ENCODE assay signal across 9 cellular contexts in genomic region chr7:151428393-151429231, GRCh38. TPM values are rescaled to one million over a fixed set of nuclear protein-coding genes. Genes with fewer than 3 reads are reported as not detected.
DNase-seq lines count a peak whose midpoint lies in the region; ATAC-seq and TF ChIP-seq lines count a peak whose summit lies in the region.
"Had no signal": no experiment of that assay in that cellular context is flagged by ENCODE, and none has a peak within 500 bp of the region (broad histone marks: within the 10 kb centered on the region; RNA-seq: fewer than 3 reads in every experiment).

No MANE protein-coding gene starts in this region.

- no peak for TF ChIP-seq POLR2A in spleen (IDR thresholded peaks at IDR 0.05)

- intact Hi-C loops in activated CD4-positive, alpha-beta T cell treated with anti-CD3 and anti-CD28 coated beads for 36 hours (cut with DNase I, micrococcal nuclease) = no loop called here
- intact Hi-C loops in spleen (cut with DNase I; ENCODE audit: low total_unique reads) = no loop called here

- no peak for ATAC-seq in activated CD4-positive, alpha-beta T cell treated with anti-CD3 and anti-CD28 coated beads for 36 hours

- H3K36me3 Mint-ChIP-seq in activated CD4-positive, alpha-beta T cell treated with anti-CD3 and anti-CD28 coated beads for 36 hours (ENCODE audit: low read depth) = no peaks in the 10 kb centered on the region
- H3K36me3 Mint-ChIP-seq in endothelial cell (ENCODE audit: low read depth, unreplicated experiment) = no peaks in the 10 kb centered on the region

- no peaks in the 10 kb centered on the region for H3K36me3 ChIP-seq in spleen

- H3K27ac Mint-ChIP-seq in activated CD4-positive, alpha-beta T cell treated with anti-CD3 and anti-CD28 coated beads for 36 hours = peak overlapping the region; percentile 28
- H3K27ac Mint-ChIP-seq in endothelial cell (ENCODE audit: unreplicated experiment) = no peak overlapping the region

- no peaks in the 10 kb centered on the region for H3K27me3 Mint-ChIP-seq in activated CD4-positive, alpha-beta T cell treated with anti-CD3 and anti-CD28 coated beads for 36 hours
- peaks cover 7% of the 10 kb centered on the region for H3K27me3 Mint-ChIP-seq in endothelial cell (ENCODE audit: unreplicated experiment)

- H3K4me3 ChIP-seq in spleen = no peak overlapping the region

- POLR2A ChIA-PET in activated CD4-positive, alpha-beta T cell treated with anti-CD3 and anti-CD28 coated beads for 36 hours (lab: Charles Lee) = interaction anchor here (0.6 kb wide), 1 partner anchor 57 kb away, joined by 4 read pairs; no protein-coding TSS in a partner anchor

- peaks cover 0 to 10% (median 0%) of the 10 kb centered on the region in 7 donors for H3K27me3 ChIP-seq in spleen (replicated peaks in 1 of 7)

- peaks cover 50% of the 10 kb centered on the region for H3K4me1 Mint-ChIP-seq in activated CD4-positive, alpha-beta T cell treated with anti-CD3 and anti-CD28 coated beads for 36 hours
- H3K4me1 Mint-ChIP-seq in endothelial cell (ENCODE audit: unreplicated experiment) = peaks cover 8% of the 10 kb centered on the region

- H3K9me3 ChIP-seq in spleen = no peaks in the 10 kb centered on the region

- CTCF ChIA-PET in activated CD4-positive, alpha-beta T cell treated with anti-CD3 and anti-CD28 coated beads for 36 hours (lab: Charles Lee) = no interaction called here

- no peak overlapping the region for H3K4me3 Mint-ChIP-seq in activated CD4-positive, alpha-beta T cell treated with anti-CD3 and anti-CD28 coated beads for 36 hours
- H3K4me3 Mint-ChIP-seq in endothelial cell (ENCODE audit: unreplicated experiment) = no peak overlapping the region

- H3K27ac ChIP-seq in spleen = peak overlapping the region in 6 of 8 donors; percentile 35 to 79 (median 66)

- TF ChIP-seq CTCF in spleen (IDR thresholded peaks at IDR 0.05 in 8 of 11, conservative IDR thresholded peaks at IDR 0.05 in 3 of 11) (no peak), endothelial cell (IDR thresholded peaks at IDR 0.05; ENCODE audit: unreplicated experiment) (no peak), GM13976 (IDR thresholded peaks at IDR 0.05; ENCODE audit: borderline replicate concordance, control extremely low read depth, extremely low read depth, insufficient read depth, missing control alignments) (no peak)

- no peaks in the 10 kb centered on the region for H3K9me3 Mint-ChIP-seq in activated CD4-positive, alpha-beta T cell treated with anti-CD3 and anti-CD28 coated beads for 36 hours (ENCODE audit: low read depth)
- no peaks in the 10 kb centered on the region for H3K9me3 Mint-ChIP-seq in endothelial cell (ENCODE audit: unreplicated experiment)

- H3K4me1 ChIP-seq in spleen = peaks cover 14 to 76% (median 41%) of the 10 kb centered on the region in 6 donors

- DNase-seq in activated CD4-positive, alpha-beta T cell treated with anti-CD3 and anti-CD28 coated beads for 36 hours = no peak
- no peak for DNase-seq in activated CD4-positive, alpha-beta T cell treated with anti-CD3 and anti-CD28 coated beads, Interleukin-2, amount 50 U/mL, for 48 hours
- DNase-seq in SK-N-DZ (ENCODE audit: low spot score) = peak; percentile 71
- DNase-seq in glomerular visceral epithelial cell (ENCODE audit: extremely low spot score) = peak; percentile 73
- DNase-seq in spleen = peak; percentile 70
- DNase-seq in endothelial cell (ENCODE audit: low spot score) = no peak
- no peak for DNase-seq in GM13976 (ENCODE audit: low spot score)
- no peak for DNase-seq in NK-92 treated with Interleukin-12 subunit alpha and Interleukin-12 subunit beta, amount 100 ng/mL, for 24 hours (lab: John Stamatoyannopoulos, UW)

- 49 to 62% (median 58%) methylated on average over 13 of the region's 13 CpGs for WGBS in spleen, 5 donors

- in situ Hi-C loops in GM13976 (cut with MboI; ENCODE audit: low sequenced_read_pairs, unreplicated experiment) = no loop called here

RNA-seq across cellular contexts. Expression of gene CRYGN, which starts 11.3 kb away (rescaled TPM):
- under 1 TPM in 1 of 2 experiments, not detected in 1; 0.11 TPM for total RNA-seq in activated CD4-positive, alpha-beta T cell treated with anti-CD3 and anti-CD28 coated beads for 36 hours
- 0.05 TPM in 1 of 2 replicates, not detected in the other for polyA plus RNA-seq in SK-N-DZ (2014; cell fraction: cytosol; rRNA removed)
- not detected in 2 replicates for polyA plus RNA-seq in SK-N-DZ (2014; cell fraction: nucleus; rRNA removed)
- 1 to 10 TPM in 3 of 7 donors, under 1 TPM in 3, not detected in 1; 0.17 to 2.5 (median 0.92) TPM for total RNA-seq in spleen
- under 1 TPM; 0.27 to 0.72 (median 0.32) TPM for polyA plus RNA-seq in spleen
- not detected for total RNA-seq in endothelial cell (ENCODE audit: unreplicated experiment)
- total RNA-seq: activated CD8-positive, alpha-beta memory T cell treated with anti-CD3 and anti-CD28 coated beads for 36 hours had no signal

RNA-seq across cellular contexts. Expression of gene WDR86, which starts 18.8 kb away (rescaled TPM):
- not detected for total RNA-seq in activated CD4-positive, alpha-beta T cell treated with anti-CD3 and anti-CD28 coated beads for 36 hours
- polyA plus RNA-seq in SK-N-DZ (2014; cell fraction: cytosol; rRNA removed) = 28.1 and 31.1 TPM in 2 replicates
- 129 TPM in 2 replicates for polyA plus RNA-seq in SK-N-DZ (2014; cell fraction: nucleus; rRNA removed)
- total RNA-seq in spleen = 10 to 100 TPM; 15.4 to 71.9 (median 58.1) TPM
- polyA plus RNA-seq in spleen = 10 to 100 TPM in 1 of 3 donors, 1 to 10 TPM in 2; 2.8 to 29.5 (median 8.6) TPM
- 57.0 TPM for total RNA-seq in endothelial cell (ENCODE audit: unreplicated experiment)
- total RNA-seq: activated CD8-positive, alpha-beta memory T cell treated with anti-CD3 and anti-CD28 coated beads for 36 hours had no signal

Comparison
In these comparisons a context has a peak if more than half of its experiments do, and no peak if none do; other contexts are left out.
1. DNase-seq: peak in SK-N-DZ (single experiment), glomerular visceral epithelial cell (single experiment) and spleen (single experiment); none in activated CD4-positive, alpha-beta T cell treated with anti-CD3 and anti-CD28 coated beads for 36 hours (single experiment), activated CD4-positive, alpha-beta T cell treated with anti-CD3 and anti-CD28 coated beads, Interleukin-2, amount 50 U/mL, for 48 hours (0 of 2), endothelial cell (single experiment), GM13976 (single experiment) and NK-92 treated with Interleukin-12 subunit alpha and Interleukin-12 subunit beta, amount 100 ng/mL, for 24 hours (single experiment).
2. RNA of gene WDR86, which starts 18.8 kb away (total RNA-seq): 15.4 to 71.9 TPM in spleen and 57.0 TPM in endothelial cell (single experiment); not detected in activated CD4-positive, alpha-beta T cell treated with anti-CD3 and anti-CD28 coated beads for 36 hours; every median in the first group is over 10 times any median in the second.